In genomic region chr10:99329238-99329890, GRCh38 we compare ENCODE assay signal across 8 cellular contexts. TPM values are rescaled to one million over a fixed set of nuclear protein-coding genes. Genes with fewer than 3 reads are reported as not detected.
DNase-seq lines count a peak whose midpoint lies in the region; ATAC-seq lines count a peak whose summit lies in the region.

Gene CNNM1 (plus strand): TSS chr10:99329356. CDS start chr10:99329388, 32 bp downstream.

- CTCF ChIA-PET in activated CD4-positive, alpha-beta T cell treated with anti-CD3 and anti-CD28 coated beads for 36 hours (lab: Charles Lee): interaction anchor here (0.9 kb wide), 1 partner anchor 9 kb away, joined by 3 read pairs; no protein-coding TSS in a partner anchor

- POLR2A ChIA-PET in activated CD4-positive, alpha-beta T cell treated with anti-CD3 and anti-CD28 coated beads for 36 hours (lab: Charles Lee): interaction anchor here (0.6 kb wide), 1 partner anchor 9 kb away, joined by 3 read pairs; no protein-coding TSS in a partner anchor

- H3K4me3 Mint-ChIP-seq in activated CD4-positive, alpha-beta T cell treated with anti-CD3 and anti-CD28 coated beads for 36 hours: peak within 1 kb of the TSS; percentile 66
- H3K4me3 Mint-ChIP-seq in T-helper 17 cell: peak within 1 kb of the TSS; percentile 63

- no peaks in the 10 kb centered on the region for H3K4me1 ChIP-seq in effector memory CD4-positive, alpha-beta T cell (ENCODE audit: control insufficient read depth, insufficient read depth, low read length, poor library complexity, severe bottlenecking)
- peaks cover 17% of the 10 kb centered on the region for H3K4me1 ChIP-seq in stomach smooth muscle (ENCODE audit: control insufficient read depth, insufficient read depth, low read length)

- H3K9me3 Mint-ChIP-seq in activated CD4-positive, alpha-beta T cell treated with anti-CD3 and anti-CD28 coated beads for 36 hours (ENCODE audit: low read depth): no peaks in the 10 kb centered on the region

- no peaks in the 10 kb centered on the region for H3K9me3 ChIP-seq in T-helper 17 cell (ENCODE audit: control insufficient read depth, low read length, poor library complexity, severe bottlenecking)
- no peaks in the 10 kb centered on the region for H3K9me3 ChIP-seq in effector memory CD4-positive, alpha-beta T cell (ENCODE audit: control insufficient read depth, low read length)
- H3K9me3 ChIP-seq in stomach smooth muscle (ENCODE audit: control insufficient read depth in 2 of 2, low read length in 2 of 2): no peaks in the 10 kb centered on the region

- peaks cover 4% of the 10 kb centered on the region for H3K27me3 ChIP-seq in effector memory CD4-positive, alpha-beta T cell (replicated peaks; ENCODE audit: control insufficient read depth, insufficient read depth, low read length, poor library complexity, severe bottlenecking)
- H3K27me3 ChIP-seq in stomach smooth muscle (ENCODE audit: control insufficient read depth in 1 of 2, insufficient read depth in 2 of 2, low read length in 2 of 2): peaks cover 12 to 33% of the 10 kb centered on the region in 2 donors

- intact Hi-C loops in activated CD4-positive, alpha-beta T cell treated with anti-CD3 and anti-CD28 coated beads for 36 hours (cut with DNase I, micrococcal nuclease): no loop called here

- DNase-seq in activated CD4-positive, alpha-beta T cell treated with anti-CD3 and anti-CD28 coated beads for 36 hours: peak; percentile 69
- no peak for DNase-seq in activated CD4-positive, alpha-beta T cell treated with anti-CD3 and anti-CD28 coated beads for 1 hour
- DNase-seq in T-helper 17 cell: no peak
- DNase-seq in effector memory CD4-positive, alpha-beta T cell: no peak
- peak; percentile 58 for DNase-seq in midbrain (lab: John Stamatoyannopoulos, UW)

- peaks cover 33% of the 10 kb centered on the region for H3K27me3 Mint-ChIP-seq in activated CD4-positive, alpha-beta T cell treated with anti-CD3 and anti-CD28 coated beads for 36 hours
- H3K27me3 Mint-ChIP-seq in T-helper 17 cell: peaks cover 44% of the 10 kb centered on the region

- no peak within 1 kb of the TSS for H3K27ac ChIP-seq in effector memory CD4-positive, alpha-beta T cell (ENCODE audit: insufficient read depth, low read length, poor library complexity, severe bottlenecking)
- no peak within 1 kb of the TSS for H3K27ac ChIP-seq in stomach smooth muscle (ENCODE audit: low read length)

- no peak within 1 kb of the TSS for H3K27ac Mint-ChIP-seq in activated CD4-positive, alpha-beta T cell treated with anti-CD3 and anti-CD28 coated beads for 36 hours
- no peak within 1 kb of the TSS for H3K27ac Mint-ChIP-seq in T-helper 17 cell

- ATAC-seq in activated CD4-positive, alpha-beta T cell treated with anti-CD3 and anti-CD28 coated beads for 36 hours: peak; percentile 83
- peak; percentile 86 for ATAC-seq in HG03108 (IDR thresholded peaks at IDR 0.05; ENCODE audit: unreplicated experiment)
- peak; percentile 50 for ATAC-seq in T-helper 17 cell
- ATAC-seq in GM19467 (IDR thresholded peaks at IDR 0.05; ENCODE audit: unreplicated experiment): no peak

- H3K36me3 Mint-ChIP-seq in activated CD4-positive, alpha-beta T cell treated with anti-CD3 and anti-CD28 coated beads for 36 hours (ENCODE audit: low read depth): peaks cover 4% of the 10 kb centered on the region
- peaks cover 2% of the 10 kb centered on the region for H3K36me3 Mint-ChIP-seq in T-helper 17 cell (ENCODE audit: low read depth)

- H3K9ac ChIP-seq in stomach smooth muscle (ENCODE audit: low read length in 2 of 2): no peak within 1 kb of the TSS

- H3K4me3 ChIP-seq in effector memory CD4-positive, alpha-beta T cell (ENCODE audit: insufficient read depth, low read depth, low read length, poor library complexity, severe bottlenecking): peak within 1 kb of the TSS; percentile 40
- H3K4me3 ChIP-seq in stomach smooth muscle (ENCODE audit: low read length in 2 of 2): peak within 1 kb of the TSS; percentile 66 to 73

- H3K36me3 ChIP-seq in effector memory CD4-positive, alpha-beta T cell (ENCODE audit: control insufficient read depth, insufficient read depth, low read length): no peaks in the 10 kb centered on the region
- no peaks in the 10 kb centered on the region for H3K36me3 ChIP-seq in stomach smooth muscle (ENCODE audit: control insufficient read depth in 2 of 2, insufficient read depth in 2 of 2, low read length in 2 of 2)

- peaks cover 5% of the 10 kb centered on the region for H3K4me1 Mint-ChIP-seq in activated CD4-positive, alpha-beta T cell treated with anti-CD3 and anti-CD28 coated beads for 36 hours
- peaks cover 2% of the 10 kb centered on the region for H3K4me1 Mint-ChIP-seq in T-helper 17 cell

RNA-seq across cellular contexts. Expression of gene CNNM1, which starts in this region (rescaled TPM):
- 1 to 10 TPM; 1.4 to 1.5 TPM for total RNA-seq in activated CD4-positive, alpha-beta T cell treated with anti-CD3 and anti-CD28 coated beads for 36 hours
- under 1 TPM; 0.15 to 0.16 TPM for total RNA-seq in T-helper 17 cell

Comparison
In these comparisons a context has a peak if more than half of its experiments do, and no peak if none do; other contexts are left out.
1. DNase-seq: peak in activated CD4-positive, alpha-beta T cell treated with anti-CD3 and anti-CD28 coated beads for 36 hours (single experiment) and midbrain (single experiment); none in activated CD4-positive, alpha-beta T cell treated with anti-CD3 and anti-CD28 coated beads for 1 hour (single experiment), T-helper 17 cell (0 of 3) and effector memory CD4-positive, alpha-beta T cell (0 of 3).
2. Peak in ATAC-seq in T-helper 17 cell; RNA of the gene not detected or under 1 TPM.